10 cellular contexts compared by ENCODE assay signal in genomic region chr5:163915481-163915961, GRCh38.
DNase-seq lines count a peak whose midpoint lies in the region; ATAC-seq, FAIRE-seq and TF ChIP-seq lines count a peak whose summit lies in the region.
"Had no signal": no experiment of that assay in that cellular context is flagged by ENCODE, and none has a peak within 500 bp of the region (broad histone marks: within the 10 kb centered on the region; RNA-seq: fewer than 3 reads in every experiment).

No MANE protein-coding gene starts in this region.

- H4K5ac ChIP-seq in H1 (ENCODE audit: insufficient read length, low read depth, low read length), result peak overlapping the region; percentile 3

- no peaks in the 10 kb centered on the region for H3K79me2 ChIP-seq in H1 (ENCODE audit: control insufficient read depth in 1 of 2, insufficient read depth in 2 of 2, low read length in 2 of 2)

- POLR2A ChIA-PET in H1 (lab: Charles Lee; ENCODE audit: partially characterized antibody), result no interaction called here

- H3K27me3 ChIP-seq in H1 (replicated peaks in 1 of 4; ENCODE audit: control insufficient read depth in 3 of 4, extremely low read depth in 1 of 4, insufficient read depth in 3 of 4, low read length in 3 of 4), result no peaks in the 10 kb centered on the region

- no peak for TF ChIP-seq RAD21 in H1 (IDR thresholded peaks at IDR 0.05 in 1 of 2, conservative IDR thresholded peaks at IDR 0.05 in 1 of 2; ENCODE audit: low read depth in 2 of 2, low read length in 2 of 2)

- no peaks in the 10 kb centered on the region for H3K36me3 ChIP-seq in H1 (ENCODE audit: control insufficient read depth in 2 of 4, insufficient read depth in 4 of 4, low read length in 3 of 4)

- DNase-seq in NCI-H1436 treated with DMSO at 0.1 percent for 48 hours (lab: John Stamatoyannopoulos, UW), result peak; percentile 54
- DNase-seq in NCI-H1436 (lab: John Stamatoyannopoulos, UW), result no peak
- DNase-seq in NCI-H2029 treated with DMSO at 0.1 percent for 48 hours (lab: John Stamatoyannopoulos, UW), result peak; percentile 5
- no peak for DNase-seq in H1 (ENCODE audit: low read depth in 1 of 2, low spot score in 2 of 2)
- DNase-seq in stimulated activated naive B cell treated with anti-CD40 and anti-IgM and Interleukin-4, amounts not matched to agents 10 μg/mL and 1 μg/mL and 100 μg/mL, for 72 hours, result peak; percentile 18
- no peak for DNase-seq in NCI-H2196 treated with DMSO at 0.1 percent for 48 hours (lab: John Stamatoyannopoulos, UW; ENCODE audit: unreplicated experiment)
- DNase-seq in epidermal melanocyte (ENCODE audit: insufficient read length, low spot score), result no peak

- no peak overlapping the region for H4K8ac ChIP-seq in H1 (ENCODE audit: extremely low read depth, insufficient read depth, low read length)

- H3K9ac ChIP-seq in H1 (replicated peaks in 1 of 4; ENCODE audit: extremely low read depth in 1 of 4, low read depth in 3 of 4, low read length in 3 of 4), result no peak overlapping the region; a peak in 2 of 7 replicates

- H3K23ac ChIP-seq in H1 (ENCODE audit: insufficient read length), result no peak overlapping the region

- H3K56ac ChIP-seq in H1 (replicated peaks; ENCODE audit: insufficient read length, low read depth, low read length), result no peak overlapping the region

- no peak for FAIRE-seq in H1 (lab: Jason Lieb, UNC)
- FAIRE-seq: A204.1 had no signal

- no peak overlapping the region for H4K91ac ChIP-seq in H1 (replicated peaks; ENCODE audit: insufficient read length, low read length)

- H3K4ac ChIP-seq in H1 (replicated peaks; ENCODE audit: insufficient read length, low read depth, low read length), result no peak overlapping the region

- no peak overlapping the region; the same call in 1 of the 2 replicates for H2BK20ac ChIP-seq in H1 (ENCODE audit: low read length)

- peak; percentile 63 for ATAC-seq in HG02759 (IDR thresholded peaks at IDR 0.05; ENCODE audit: unreplicated experiment)
- peak; percentile 73 to 78 for ATAC-seq in stimulated activated naive B cell treated with anti-CD40 and anti-IgM and Interleukin-4, amounts not matched to agents 10 μg/mL and 1 μg/mL and 100 μg/mL, for 72 hours (replicated peaks)

- no peaks in the 10 kb centered on the region for H3K79me1 ChIP-seq in H1 (ENCODE audit: low read depth, low read length)

- WGBS in H1 (ENCODE audit: extremely low coverage in 1 of 2, insufficient coverage in 1 of 2, insufficient read length in 1 of 2, insufficient replicate concordance in 2 of 2, low coverage in 1 of 2, low lambda C conversion rate in 2 of 2, missing lambda C conversion rate in 1 of 2), 2 experiments, result 77% methylated on average over 9 of the region's 9 CpGs; no CpG with 5 or more reads in 1 of the 2 experiments

- H2BK15ac ChIP-seq in H1 (ENCODE audit: low read length), result no peak overlapping the region; the same call in 1 of the 2 replicates

- H3K18ac ChIP-seq in H1 (ENCODE audit: extremely low read depth, low read length), result no peak overlapping the region; the same call in 1 of the 2 replicates

- TF ChIP-seq POLR2A in H1 (IDR thresholded peaks at IDR 0.05; ENCODE audit: control extremely low read depth in 1 of 2, low read depth in 2 of 2, low read length in 2 of 2), result no peak

- no peak overlapping the region for H3K14ac ChIP-seq in H1 (ENCODE audit: insufficient read length)

- CTCF ChIA-PET in H1 (lab: Charles Lee; ENCODE audit: partially characterized antibody), result interaction anchor here (0.6 to 0.9 kb wide), 2 partner anchors 10 to 52 kb away, joined by 3 read pairs; no protein-coding TSS in a partner anchor

- H2AFZ ChIP-seq in H1 (ENCODE audit: low read length), result 0 out of 2 replicates have a peak overlapping the region, but pooled peaks have one; percentile 55

- peaks cover 7 to 18% of the 10 kb centered on the region in 2 donors for H3K36me3 Mint-ChIP-seq in stimulated activated naive B cell treated with anti-CD40 and anti-IgM and Interleukin-4, amounts not matched to agents 10 μg/mL and 1 μg/mL and 100 μg/mL, for 72 hours

- no peak overlapping the region for H2BK5ac ChIP-seq in H1 (ENCODE audit: low read depth, low read length)

- H3K4me2 ChIP-seq in H1 (ENCODE audit: insufficient read depth in 1 of 2, low read depth in 2 of 2, low read length in 2 of 2), result peak overlapping the region; percentile 4 to 21; a peak in 2 of 4 replicates

- H3K9me3 ChIP-seq in H1 (ENCODE audit: insufficient read depth in 2 of 2, low read depth in 1 of 2, low read length in 1 of 2), result peaks cover 5 to 9% of the 10 kb centered on the region in 2 experiments; a peak in 3 of 4 replicates

- TF ChIP-seq CTCF in H1 (IDR thresholded peaks at IDR 0.05; ENCODE audit: control extremely low read depth in 1 of 3, insufficient read depth in 1 of 3, low read depth in 1 of 3, low read length in 3 of 3), result no peak

- peaks cover 43 to 71% of the 10 kb centered on the region in 2 donors for H3K4me1 Mint-ChIP-seq in stimulated activated naive B cell treated with anti-CD40 and anti-IgM and Interleukin-4, amounts not matched to agents 10 μg/mL and 1 μg/mL and 100 μg/mL, for 72 hours

- peak overlapping the region; percentile 65 to 74 for H3K4me3 Mint-ChIP-seq in stimulated activated naive B cell treated with anti-CD40 and anti-IgM and Interleukin-4, amounts not matched to agents 10 μg/mL and 1 μg/mL and 100 μg/mL, for 72 hours

- no peak overlapping the region for H2AK5ac ChIP-seq in H1 (ENCODE audit: low read depth, low read length)

- no peaks in the 10 kb centered on the region for H3K23me2 ChIP-seq in H1 (ENCODE audit: low read depth, low read length)

- TF ChIP-seq EP300 in H1 (IDR thresholded peaks at IDR 0.05; ENCODE audit: borderline replicate concordance in 1 of 2, low read depth in 2 of 2, low read length in 2 of 2), result no peak

- peaks cover 14 to 23% of the 10 kb centered on the region in 2 donors for H3K9me3 Mint-ChIP-seq in stimulated activated naive B cell treated with anti-CD40 and anti-IgM and Interleukin-4, amounts not matched to agents 10 μg/mL and 1 μg/mL and 100 μg/mL, for 72 hours

- no peaks in the 10 kb centered on the region for H4K20me1 ChIP-seq in H1 (replicated peaks in 1 of 2; ENCODE audit: control insufficient read depth in 1 of 2, insufficient read depth in 2 of 2, low read length in 2 of 2)

- H3K27me3 Mint-ChIP-seq in stimulated activated naive B cell treated with anti-CD40 and anti-IgM and Interleukin-4, amounts not matched to agents 10 μg/mL and 1 μg/mL and 100 μg/mL, for 72 hours, result no peaks in the 10 kb centered on the region

- H2BK12ac ChIP-seq in H1 (ENCODE audit: low read depth, low read length), result no peak overlapping the region

- no peak overlapping the region for H2BK120ac ChIP-seq in H1 (replicated peaks; ENCODE audit: low read depth, low read length)

- no peak overlapping the region for H3K4me3 ChIP-seq in H1 (ENCODE audit: extremely low read depth in 1 of 4, insufficient read depth in 2 of 4, low read depth in 3 of 4, low read length in 4 of 4)

- no peak overlapping the region for H3K27ac ChIP-seq in H1 (ENCODE audit: low read depth, low read length)
- H3K27ac ChIP-seq: VCaP had no signal

- peaks cover 3 to 10% (median 6%) of the 10 kb centered on the region in 4 experiments; a peak in 6 of 7 replicates for H3K4me1 ChIP-seq in H1 (replicated peaks in 1 of 4; ENCODE audit: control insufficient read depth in 3 of 4, insufficient read depth in 4 of 4, low read length in 3 of 4)

- H3K27ac Mint-ChIP-seq in stimulated activated naive B cell treated with anti-CD40 and anti-IgM and Interleukin-4, amounts not matched to agents 10 μg/mL and 1 μg/mL and 100 μg/mL, for 72 hours, result peak overlapping the region; percentile 87

TF ChIP-seq in H1, 55 proteins besides CTCF, POLR2A, EP300 and RAD21:
- no peak for TF ChIP-seq FOSL1 (IDR thresholded peaks at IDR 0.05; ENCODE audit: insufficient read depth, low read depth, low read length)
- TF ChIP-seq, protein P1, sequence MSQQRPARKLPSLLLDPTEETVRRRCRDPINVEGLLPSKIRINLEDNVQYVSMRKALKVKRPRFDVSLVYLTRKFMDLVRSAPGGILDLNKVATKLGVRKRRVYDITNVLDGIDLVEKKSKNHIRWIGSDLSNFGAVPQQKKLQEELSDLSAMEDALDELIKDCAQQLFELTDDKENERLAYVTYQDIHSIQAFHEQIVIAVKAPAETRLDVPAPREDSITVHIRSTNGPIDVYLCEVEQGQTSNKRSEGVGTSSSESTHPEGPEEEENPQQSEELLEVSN (IDR thresholded peaks at IDR 0.05), result no peak
- no peak for TF ChIP-seq SIRT6 (IDR thresholded peaks at IDR 0.05; ENCODE audit: low read length)
- no peak for TF ChIP-seq GABPA (IDR thresholded peaks at IDR 0.05; ENCODE audit: borderline replicate concordance, insufficient read depth, low read length)
- TF ChIP-seq SP1 (IDR thresholded peaks at IDR 0.05; ENCODE audit: low read depth, low read length), result no peak
- no peak for TF ChIP-seq CEBPB (IDR thresholded peaks at IDR 0.05; ENCODE audit: low read depth, low read length)
- TF ChIP-seq ASH2L (IDR thresholded peaks at IDR 0.05; ENCODE audit: low read length), result no peak
- TF ChIP-seq CREB1 (IDR thresholded peaks at IDR 0.05), result no peak
- TF ChIP-seq SAP30 (IDR thresholded peaks at IDR 0.05; ENCODE audit: insufficient read depth, insufficient replicate concordance, low read length), result no peak
- TF ChIP-seq PHF8 (conservative IDR thresholded peaks at IDR 0.05; ENCODE audit: low read depth, low read length), result no peak
- TF ChIP-seq CTBP2 (IDR thresholded peaks at IDR 0.05; ENCODE audit: borderline replicate concordance, insufficient read depth, insufficient read length, low read length), result no peak
- no peak for TF ChIP-seq SUZ12 (IDR thresholded peaks at IDR 0.05; ENCODE audit: low read length)
- no peak for TF ChIP-seq NRF1 (IDR thresholded peaks at IDR 0.05; ENCODE audit: low read depth, low read length)
- no peak for TF ChIP-seq POU5F1 (IDR thresholded peaks at IDR 0.05; ENCODE audit: low read depth, low read length)
- no peak for TF ChIP-seq KDM5A (IDR thresholded peaks at IDR 0.05; ENCODE audit: low read length)
- TF ChIP-seq BACH1 (IDR thresholded peaks at IDR 0.05; ENCODE audit: low read length), result no peak
- no peak for TF ChIP-seq JUND (IDR thresholded peaks at IDR 0.05; ENCODE audit: low read length)
- no peak for TF ChIP-seq HDAC2 (IDR thresholded peaks at IDR 0.05; ENCODE audit: borderline replicate concordance in 1 of 2, low read depth in 2 of 2, low read length in 2 of 2)
- TF ChIP-seq YY1 (IDR thresholded peaks at IDR 0.05; ENCODE audit: low read depth, low read length), result no peak
- no peak for TF ChIP-seq SP4 (IDR thresholded peaks at IDR 0.05; ENCODE audit: low read length)

Comparison
In these comparisons a context has a peak if more than half of its experiments do, and no peak if none do; other contexts are left out.
1. DNase-seq: peak in NCI-H1436 treated with DMSO at 0.1 percent for 48 hours (single experiment), NCI-H2029 treated with DMSO at 0.1 percent for 48 hours (single experiment) and stimulated activated naive B cell treated with anti-CD40 and anti-IgM and Interleukin-4, amounts not matched to agents 10 μg/mL and 1 μg/mL and 100 μg/mL, for 72 hours (single experiment); none in NCI-H1436 (single experiment), H1 (0 of 2), NCI-H2196 treated with DMSO at 0.1 percent for 48 hours (single experiment) and epidermal melanocyte (single experiment).